Comparison of ENCODE assay signal across 1 cellular context in genomic region chr18:10460414-10461018, GRCh38.
A peak's percentile ranks its signal among the peaks of the same experiment; 100 is the strongest.
TF ChIP-seq lines count a peak whose summit lies in the region.

No MANE protein-coding gene starts in this region.

TF ChIP-seq in HepG2, 621 proteins besides CTCF, POLR2A, EP300 and RAD21:
- no peak for TF ChIP-seq THAP9 (CRISPR knock-in tag; IDR thresholded peaks at IDR 0.05; ENCODE audit: borderline replicate concordance)
- TF ChIP-seq ZNF33A (CRISPR knock-in tag; IDR thresholded peaks at IDR 0.05; ENCODE audit: borderline replicate concordance) = no peak
- TF ChIP-seq ZNF232 (CRISPR knock-in tag; IDR thresholded peaks at IDR 0.05; ENCODE audit: borderline replicate concordance) = no peak
- no peak for TF ChIP-seq HIVEP1 (CRISPR knock-in tag; IDR thresholded peaks at IDR 0.05)
- no peak for TF ChIP-seq DR1 (CRISPR knock-in tag; IDR thresholded peaks at IDR 0.05)
- no peak for TF ChIP-seq ZNF441 (CRISPR knock-in tag; IDR thresholded peaks at IDR 0.05; ENCODE audit: borderline replicate concordance)
- no peak for TF ChIP-seq ZNF775 (CRISPR knock-in tag; IDR thresholded peaks at IDR 0.05; ENCODE audit: borderline replicate concordance)
- no peak for TF ChIP-seq ADNP (CRISPR knock-in tag; IDR thresholded peaks at IDR 0.05)
- no peak for TF ChIP-seq KAT8 (CRISPR knock-in tag; IDR thresholded peaks at IDR 0.05)
- no peak for TF ChIP-seq ZBTB39 (CRISPR knock-in tag; IDR thresholded peaks at IDR 0.05)
- no peak for TF ChIP-seq MTA3 (CRISPR knock-in tag; IDR thresholded peaks at IDR 0.05)
- no peak for TF ChIP-seq ZSCAN12 (CRISPR knock-in tag; IDR thresholded peaks at IDR 0.05)
- no peak for TF ChIP-seq TBX3 (IDR thresholded peaks at IDR 0.05; ENCODE audit: borderline replicate concordance)
- peak; percentile 31; the same call in 1 of the 2 replicates for TF ChIP-seq ZBTB40 (IDR thresholded peaks at IDR 0.05)
- TF ChIP-seq ZBTB40 (CRISPR knock-in tag; IDR thresholded peaks at IDR 0.05) = no peak
- TF ChIP-seq ZKSCAN1 (IDR thresholded peaks at IDR 0.05; ENCODE audit: low read length) = peak; percentile 40; the same call in 1 of the 2 replicates
- no peak for TF ChIP-seq ZMAT3 (CRISPR knock-in tag; conservative IDR thresholded peaks at IDR 0.05)
- TF ChIP-seq TSC22D2 (CRISPR knock-in tag; IDR thresholded peaks at IDR 0.05; ENCODE audit: borderline replicate concordance) = no peak
- TF ChIP-seq ESRRA (CRISPR knock-in tag; IDR thresholded peaks at IDR 0.05; ENCODE audit: low read depth) = no peak
- TF ChIP-seq XRCC5 (optimal IDR thresholded peaks at IDR 0.05; ENCODE audit: low read length) = no peak
- no peak for TF ChIP-seq HOXA3 (CRISPR knock-in tag; IDR thresholded peaks at IDR 0.05)
- peak; percentile 58; the same call in 1 of the 2 replicates for TF ChIP-seq CEBPB (IDR thresholded peaks at IDR 0.05; ENCODE audit: borderline replicate concordance, low read depth, low read length)
- no peak for TF ChIP-seq ZNF670 (CRISPR knock-in tag; IDR thresholded peaks at IDR 0.05; ENCODE audit: borderline replicate concordance)
